In genomic region chr1:37240897-37241296, GRCh38 we compare ENCODE assay signal across 1 cellular context.
TF ChIP-seq lines count a peak whose summit lies in the region.

No MANE protein-coding gene starts in this region.

TF ChIP-seq in H1, 55 proteins besides CTCF, POLR2A, EP300 and RAD21 (continued from another document):
- TF ChIP-seq CHD7 (IDR thresholded peaks at IDR 0.05; ENCODE audit: insufficient replicate concordance, low read length) (no peak), BACH1 (IDR thresholded peaks at IDR 0.05; ENCODE audit: low read length) (no peak), RFX5 (IDR thresholded peaks at IDR 0.05; ENCODE audit: borderline replicate concordance, low read depth, low read length) (no peak), CHD1 (IDR thresholded peaks at IDR 0.05; ENCODE audit: low read depth, low read length) (no peak), CTBP2 (IDR thresholded peaks at IDR 0.05; ENCODE audit: borderline replicate concordance, insufficient read depth, insufficient read length, low read length) (no peak), SIN3A (conservative IDR thresholded peaks at IDR 0.05 in 1 of 2, IDR thresholded peaks at IDR 0.05 in 1 of 2; ENCODE audit: low read depth in 1 of 2, low read length in 2 of 2) (no peak), GABPA (IDR thresholded peaks at IDR 0.05; ENCODE audit: borderline replicate concordance, insufficient read depth, low read length) (no peak), MAX (IDR thresholded peaks at IDR 0.05) (no peak), ZNF274 (IDR thresholded peaks at IDR 0.05; ENCODE audit: borderline replicate concordance, extremely low read depth, low read length) (no peak), NRF1 (IDR thresholded peaks at IDR 0.05; ENCODE audit: low read depth, low read length) (no peak), KDM5A (IDR thresholded peaks at IDR 0.05; ENCODE audit: low read length) (no peak), SRF (IDR thresholded peaks at IDR 0.05; ENCODE audit: low read depth, low read length) (no peak)
